Comparison of ENCODE assay signal across 8 cellular contexts in genomic region chr10:110600487-110601101, GRCh38. TPM values are rescaled to one million over a fixed set of nuclear protein-coding genes. Genes with fewer than 3 reads are reported as not detected.
DNase-seq lines count a peak whose midpoint lies in the region; ATAC-seq, FAIRE-seq and TF ChIP-seq lines count a peak whose summit lies in the region.

No MANE protein-coding gene starts in this region.

- DNase-seq in CD1c-positive myeloid dendritic cell (ENCODE audit: extremely low spot score) (peak; percentile 62), GM12892 (ENCODE audit: insufficient read length) (no peak), IMR-90 (peak; percentile 71), SKM-1 treated with dmso at 0.1 percent for 144 hours (lab: John Stamatoyannopoulos, UW; ENCODE audit: unreplicated experiment) (peak; percentile 55), fibroblast of mammary gland (ENCODE audit: low read depth) (peak; percentile 71), psoas muscle (no peak)

- H3K4me1 ChIP-seq in IMR-90 (ENCODE audit: control insufficient read depth, insufficient read depth, low read length) (no peaks in the 10 kb centered on the region), psoas muscle (no peaks in the 10 kb centered on the region)

- no peak overlapping the region for H4K8ac ChIP-seq in IMR-90 (ENCODE audit: low read depth in 2 of 2, low read length in 2 of 2)

- no peaks in the 10 kb centered on the region for H3K9me1 ChIP-seq in IMR-90 (ENCODE audit: insufficient read depth, low read length)

- ATAC-seq in IMR-90 (ENCODE audit: low read depth) = peak; percentile 42
- ATAC-seq in psoas muscle = no peak
- no peak for ATAC-seq in GM18861 (IDR thresholded peaks at IDR 0.05; ENCODE audit: unreplicated experiment)
- no peak for ATAC-seq in HG02798 (IDR thresholded peaks at IDR 0.05; ENCODE audit: poor library complexity, unreplicated experiment)

- intact Hi-C loops in IMR-90 (cut with micrococcal nuclease) (loop anchor here (1.0 kb wide), 2 partner anchors 289 to 294 kb away; no protein-coding TSS in a partner anchor), psoas muscle (cut with DNase I) (no loop called here)

- H2AFZ ChIP-seq in IMR-90 (replicated peaks; ENCODE audit: low read length, poor library complexity) = no peak overlapping the region

- FAIRE-seq in GM12892 (lab: Jason Lieb, UNC) = peak; percentile 84

- H3K23ac ChIP-seq in IMR-90 (ENCODE audit: low read depth, low read length) = no peak overlapping the region

- 56% methylated on average over 2 of the region's 2 CpGs; no CpG with 5 or more reads in 1 of the 2 experiments for WGBS in IMR-90 (ENCODE audit: extremely low coverage in 2 of 2, insufficient read length in 1 of 2), 2 experiments
- WGBS in psoas muscle, 3 donors = 85 to 90% (median 86%) methylated on average over 2 of the region's 2 CpGs

- H2AK5ac ChIP-seq in IMR-90 (ENCODE audit: low read depth, low read length) = no peak overlapping the region

- in situ Hi-C loops in IMR-90 (cut with MboI; ENCODE audit: low sequenced_read_pairs) = no loop called here

- no peak overlapping the region for H3K56ac ChIP-seq in IMR-90 (ENCODE audit: extremely low read depth, insufficient read depth, low read length)

- peaks cover 9% of the 10 kb centered on the region; the same call in 1 of the 2 replicates for H3K36me3 ChIP-seq in IMR-90 (ENCODE audit: control insufficient read depth, insufficient read depth, low read length)
- peaks cover 7 to 100% of the 10 kb centered on the region in 2 donors for H3K36me3 ChIP-seq in psoas muscle (ENCODE audit: insufficient read depth in 1 of 2, low read depth in 1 of 2)

- H3K18ac ChIP-seq in IMR-90 (ENCODE audit: low read depth, low read length) = no peak overlapping the region

- H3K27me3 ChIP-seq in IMR-90 (ENCODE audit: control insufficient read depth, insufficient read depth, low read length) = no peaks in the 10 kb centered on the region
- H3K27me3 ChIP-seq in psoas muscle (ENCODE audit: insufficient read depth in 3 of 3, low read length in 2 of 3) = no peaks in the 10 kb centered on the region

- H3K9ac ChIP-seq in IMR-90 (ENCODE audit: low read depth, low read length) = no peak overlapping the region

- H3K9me3 ChIP-seq in IMR-90 (ENCODE audit: control insufficient read depth, insufficient read depth, low read length) (no peaks in the 10 kb centered on the region), psoas muscle (no peaks in the 10 kb centered on the region)

- H2AK9ac ChIP-seq in IMR-90 (replicated peaks; ENCODE audit: low read depth, low read length, poor library complexity) = no peak overlapping the region

- peak; percentile 63 for TF ChIP-seq RAD21 in IMR-90 (IDR thresholded peaks at IDR 0.05; ENCODE audit: low read length)

- H3K27ac ChIP-seq in IMR-90 (ENCODE audit: insufficient read depth, low read length) (no peak overlapping the region), psoas muscle (no peak overlapping the region)

- TF ChIP-seq CTCF in IMR-90 (conservative IDR thresholded peaks at IDR 0.05; ENCODE audit: low read depth, low read length) = peak; percentile 52
- peak; percentile 58 for TF ChIP-seq CTCF in fibroblast of mammary gland (conservative IDR thresholded peaks at IDR 0.05; ENCODE audit: control insufficient read depth, insufficient read depth, low read depth, low read length)
- TF ChIP-seq CTCF in psoas muscle (IDR thresholded peaks at IDR 0.05) = peak; percentile 13

- H2BK5ac ChIP-seq in IMR-90 (ENCODE audit: low read depth, low read length, poor library complexity, severe bottlenecking) = no peak overlapping the region

- TF ChIP-seq POLR2A in GM12892 (IDR thresholded peaks at IDR 0.05; ENCODE audit: low read depth, low read length) (no peak), IMR-90 (IDR thresholded peaks at IDR 0.05; ENCODE audit: low read depth, low read length) (no peak)

- H3K14ac ChIP-seq in IMR-90 (replicated peaks; ENCODE audit: low read depth, low read length) = no peak overlapping the region

- H2BK120ac ChIP-seq in IMR-90 (ENCODE audit: low read depth, low read length) = no peak overlapping the region

- no peak overlapping the region for H3K4me2 ChIP-seq in IMR-90 (ENCODE audit: low read depth, low read length)

- CTCF ChIA-PET in IMR-90 (lab: Yijun Ruan, JAX) = interaction anchor here (0.6 to 2.1 kb wide), 11 partner anchors 9 to 294 kb away, joined by 3 to 7 read pairs (median 3); no protein-coding TSS in a partner anchor

- no peaks in the 10 kb centered on the region for H3K79me1 ChIP-seq in IMR-90 (ENCODE audit: low read depth in 1 of 2, low read length in 2 of 2)

- no peaks in the 10 kb centered on the region for H4K20me1 ChIP-seq in IMR-90 (ENCODE audit: insufficient read depth, low read length)

- no peak overlapping the region for H4K5ac ChIP-seq in IMR-90 (ENCODE audit: low read depth, low read length)

- dilution Hi-C loops in IMR-90 (cut with HindIII; ENCODE audit: low sequenced_read_pairs, unreplicated experiment) = no loop called here

- no TSS peak for BruUV-seq in IMR-90 (replicated peaks; lab: Mats Ljungman, UMichigan)

- H2BK20ac ChIP-seq in IMR-90 (ENCODE audit: low read depth, low read length) = no peak overlapping the region

- H4K91ac ChIP-seq in IMR-90 (ENCODE audit: insufficient read depth, low read depth, low read length) = no peak overlapping the region

- H3K4ac ChIP-seq in IMR-90 (ENCODE audit: low read depth, low read length) = no peak overlapping the region

- H3K4me3 ChIP-seq in IMR-90 (ENCODE audit: insufficient read depth, low read depth, low read length) = no peak overlapping the region
- H3K4me3 ChIP-seq in fibroblast of mammary gland (ENCODE audit: control insufficient read depth, low read depth, low read length) = no peak overlapping the region
- no peak overlapping the region for H3K4me3 ChIP-seq in psoas muscle

- POLR2A ChIA-PET in IMR-90 (lab: Charles Lee; ENCODE audit: unreplicated experiment) = no interaction called here

- no peak overlapping the region for H2BK15ac ChIP-seq in IMR-90 (ENCODE audit: low read depth, low read length)

TF ChIP-seq in IMR-90, 13 proteins besides CTCF, POLR2A, EP300 and RAD21:
- TF ChIP-seq MAZ (IDR thresholded peaks at IDR 0.05; ENCODE audit: borderline replicate concordance, low read depth, low read length) = no peak
- TF ChIP-seq SMC3 (IDR thresholded peaks at IDR 0.05; ENCODE audit: low read depth, low read length) = peak; percentile 72
- TF ChIP-seq RCOR1 (IDR thresholded peaks at IDR 0.05; ENCODE audit: insufficient replicate concordance, low read length) = no peak
TF ChIP-seq in IMR-90: peak in this region for 1.

RNA-seq across cellular contexts. Expression of gene SMC3, which starts 33.1 kb away (rescaled TPM):
- 55.8 TPM for polyA plus RNA-seq in GM12892 (2012; ENCODE audit: missing spikeins)
- total RNA-seq in IMR-90 (2012; rRNA removed) = 15.2 and 30.0 TPM in 2 replicates
- 11.7 and 15.0 TPM in 2 replicates for polyA plus RNA-seq in IMR-90 (2012; rRNA removed)
- polyA plus RNA-seq in IMR-90 (2012; cell fraction: cytosol; rRNA removed) = 1.3 and 2.1 TPM in 2 replicates
- 0.76 and 5.6 TPM in 2 replicates for polyA plus RNA-seq in IMR-90 (2012; cell fraction: nucleus; rRNA removed; ENCODE audit: low replicate concordance)
- total RNA-seq in psoas muscle = 10 to 100 TPM; 18.4 to 20.6 (median 19.5) TPM
- 10 to 100 TPM; 15.3 to 25.3 (median 15.4) TPM for polyA plus RNA-seq in psoas muscle

RNA-seq across cellular contexts. Expression of gene RBM20, which starts 43.5 kb away (rescaled TPM):
- 1.0 TPM for polyA plus RNA-seq in GM12892 (2012; ENCODE audit: missing spikeins)
- total RNA-seq in IMR-90 (2012; rRNA removed) = under 0.01 TPM in 2 replicates
- polyA plus RNA-seq in IMR-90 (2012; rRNA removed) = 0.09 and 0.15 TPM in 2 replicates
- polyA plus RNA-seq in IMR-90 (2012; cell fraction: cytosol; rRNA removed) = 0.03 and 0.04 TPM in 2 replicates
- polyA plus RNA-seq in IMR-90 (2012; cell fraction: nucleus; rRNA removed; ENCODE audit: low replicate concordance) = 0.05 and 0.39 TPM in 2 replicates
- 10 to 100 TPM; 14.2 to 48.8 (median 25.1) TPM for total RNA-seq in psoas muscle
- 10 to 100 TPM in 1 of 3 donors, 1 to 10 TPM in 2; 1.6 to 11.7 (median 6.7) TPM for polyA plus RNA-seq in psoas muscle

Comparison
In these comparisons a context has a peak if more than half of its experiments do, and no peak if none do; other contexts are left out.
1. DNase-seq: peak in CD1c-positive myeloid dendritic cell (single experiment), IMR-90 (single experiment), SKM-1 treated with dmso at 0.1 percent for 144 hours (single experiment) and fibroblast of mammary gland (single experiment); none in GM12892 (single experiment) and psoas muscle (0 of 2).
2. RNA of gene RBM20, which starts 43.5 kb away (total RNA-seq): 14.2 to 48.8 TPM in psoas muscle; under 0.01 TPM in IMR-90; every median in the first group is over 10 times any median in the second.
3. Peak in every context shown above with its lines, with median percentiles within 50 percentile points of each other: CTCF ChIP-seq.